22 cellular contexts compared by ENCODE assay signal in the genomic region with DNA sequence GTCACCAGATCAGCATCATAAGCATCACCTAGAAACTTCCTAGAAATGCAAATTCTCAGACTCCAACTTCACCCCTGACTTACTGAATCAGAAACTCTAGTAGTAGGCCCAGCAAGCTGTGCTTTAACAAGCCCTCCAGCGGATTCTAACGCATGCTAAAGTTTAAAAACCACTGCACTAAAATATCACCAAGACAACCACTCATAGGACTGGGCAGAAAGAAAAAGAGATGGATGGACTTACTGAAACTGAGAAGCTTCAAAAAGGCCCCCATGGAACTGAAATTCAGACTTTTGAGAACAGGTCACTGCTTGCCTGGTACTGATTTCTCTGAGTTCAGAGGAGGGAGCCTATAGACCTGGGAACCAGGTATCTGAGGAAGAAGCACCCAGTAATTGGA. TPM values are rescaled to one million over a fixed set of nuclear protein-coding genes. Genes with fewer than 3 reads are reported as not detected.
DNase-seq lines count a peak whose midpoint lies in the region; ATAC-seq and TF ChIP-seq lines count a peak whose summit lies in the region.
"Had no signal": no experiment of that assay in that cellular context is flagged by ENCODE, and none has a peak within 500 bp of the region (broad histone marks: within the 10 kb centered on the region; RNA-seq: fewer than 3 reads in every experiment).

No MANE protein-coding gene starts in this region.

- no peak overlapping the region for H3K27ac Mint-ChIP-seq in GM23338
- H3K27ac Mint-ChIP-seq in activated T-helper 17 cell treated with anti-CD3 and anti-CD28 coated beads, Interleukin-2, amount 50 U/mL, for 72 hours: no peak overlapping the region
- H3K27ac Mint-ChIP-seq: activated CD4-positive, alpha-beta T cell treated with anti-CD3 and anti-CD28 coated beads, Interleukin-2, amount 10 ng/mL, durations not matched to agents 24 days and 14 days; activated naive CD4-positive, alpha-beta T cell treated with anti-CD3 and anti-CD28 coated beads, Interleukin-2, amount 10 ng/mL, durations not matched to agents 7 days and 5 days; effector memory CD8-positive, alpha-beta T cell had no signal

- DNase-seq in GM23338 (ENCODE audit: low spot score): peak; percentile 4
- DNase-seq in NCI-H2029 treated with DMSO at 0.1 percent for 48 hours (lab: John Stamatoyannopoulos, UW): no peak
- DNase-seq in H4 (ENCODE audit: low spot score): no peak
- DNase-seq in caudate nucleus (lab: John Stamatoyannopoulos, UW): no peak
- DNase-seq in adrenal gland: no peak
- DNase-seq: activated CD4-positive, alpha-beta T cell treated with anti-CD3 and anti-CD28 coated beads, Interleukin-2, amount 10 ng/mL, durations not matched to agents 24 days and 14 days; activated naive CD4-positive, alpha-beta T cell treated with anti-CD3 and anti-CD28 coated beads, Interleukin-2, amount 10 ng/mL, durations not matched to agents 7 days and 5 days; activated T-cell treated with anti-CD3 and anti-CD28 coated beads for 4 hours; Caco-2; effector memory CD8-positive, alpha-beta T cell; glutamatergic neuron; IMR-90; left lung; MM.1S; mucosa of descending colon; NCI-H1694 treated with DMSO at 0.1 percent for 48 hours; NCI-H345; retina; stimulated activated CD4-positive, alpha-beta T cell treated with anti-CD3 and anti-CD28 coated beads, Interleukin-12 subunit alpha, Interleukin-12 subunit beta, amount 100 ng/mL, for 4 hours had no signal

- H3K27me3 ChIP-seq in GM23338 (ENCODE audit: insufficient read depth) (no peaks in the 10 kb centered on the region), adrenal gland (no peaks in the 10 kb centered on the region)
- H3K27me3 ChIP-seq: left lung had no signal

- H3F3A ChIP-seq in GM23338 (replicated peaks; ENCODE audit: low read depth): no peaks in the 10 kb centered on the region

- intact Hi-C loops in adrenal gland (cut with DNase I): no loop called here

- H3K27ac ChIP-seq in GM23338 (ENCODE audit: low read depth) (no peak overlapping the region), caudate nucleus (ENCODE audit: low read depth, low read length) (no peak overlapping the region), adrenal gland (no peak overlapping the region)
- H3K27ac ChIP-seq: left lung had no signal

- no peaks in the 10 kb centered on the region for H3K9me3 ChIP-seq in adrenal gland (replicated peaks in 1 of 3)
- H3K9me3 ChIP-seq: Caco-2, left lung, mucosa of descending colon had no signal

- no peak overlapping the region for H3K4me2 ChIP-seq in GM23338

- TF ChIP-seq POLR2A in adrenal gland (IDR thresholded peaks at IDR 0.05): no peak

- H4K20me1 ChIP-seq in GM23338 (replicated peaks; ENCODE audit: insufficient read depth): no peaks in the 10 kb centered on the region

- H3K4me1 Mint-ChIP-seq in GM23338: peaks cover 8% of the 10 kb centered on the region
- H3K4me1 Mint-ChIP-seq in activated T-helper 17 cell treated with anti-CD3 and anti-CD28 coated beads, Interleukin-2, amount 50 U/mL, for 72 hours: peaks cover 23% of the 10 kb centered on the region

- H3K36me3 ChIP-seq in GM23338 (ENCODE audit: insufficient read depth) (no peaks in the 10 kb centered on the region), adrenal gland (replicated peaks in 1 of 2) (peaks cover 0 to 5% of the 10 kb centered on the region in 2 donors)
- H3K36me3 ChIP-seq: left lung had no signal

- 95 to 100% (median 98%) methylated on average over 2 of the region's 2 CpGs for WGBS in adrenal gland, 4 donors

- no peaks in the 10 kb centered on the region for H3K9me3 Mint-ChIP-seq in GM23338
- no peaks in the 10 kb centered on the region for H3K9me3 Mint-ChIP-seq in activated T-helper 17 cell treated with anti-CD3 and anti-CD28 coated beads, Interleukin-2, amount 50 U/mL, for 72 hours
- H3K9me3 Mint-ChIP-seq: activated CD4-positive, alpha-beta T cell treated with anti-CD3 and anti-CD28 coated beads, Interleukin-2, amount 10 ng/mL, durations not matched to agents 24 days and 14 days; activated naive CD4-positive, alpha-beta T cell treated with anti-CD3 and anti-CD28 coated beads, Interleukin-2, amount 10 ng/mL, durations not matched to agents 7 days and 5 days; effector memory CD8-positive, alpha-beta T cell had no signal

- peaks cover 1% of the 10 kb centered on the region for H3K27me3 Mint-ChIP-seq in GM23338 (ENCODE audit: insufficient read depth, low read depth, poor library complexity)
- no peaks in the 10 kb centered on the region for H3K27me3 Mint-ChIP-seq in activated T-helper 17 cell treated with anti-CD3 and anti-CD28 coated beads, Interleukin-2, amount 50 U/mL, for 72 hours
- H3K27me3 Mint-ChIP-seq: activated CD4-positive, alpha-beta T cell treated with anti-CD3 and anti-CD28 coated beads, Interleukin-2, amount 10 ng/mL, durations not matched to agents 24 days and 14 days; activated naive CD4-positive, alpha-beta T cell treated with anti-CD3 and anti-CD28 coated beads, Interleukin-2, amount 10 ng/mL, durations not matched to agents 7 days and 5 days; effector memory CD8-positive, alpha-beta T cell had no signal

- no peak for TF ChIP-seq CTCF in GM23338 (conservative IDR thresholded peaks at IDR 0.05; ENCODE audit: low read depth in 2 of 2)
- TF ChIP-seq CTCF in adrenal gland (IDR thresholded peaks at IDR 0.05): no peak

- peak overlapping the region; percentile 14; the same call in 1 of the 2 replicates for H2AFZ ChIP-seq in GM23338

- H3K4me3 ChIP-seq in GM23338 (no peak overlapping the region), adrenal gland (no peak overlapping the region)
- H3K4me3 ChIP-seq: left lung, mucosa of descending colon had no signal

- H3K9me2 ChIP-seq in GM23338 (ENCODE audit: insufficient read depth): no peaks in the 10 kb centered on the region; the same call in 1 of the 2 replicates

- ATAC-seq in GM19351 (IDR thresholded peaks at IDR 0.05; ENCODE audit: unreplicated experiment) (peak; percentile 70), GM23338 (peak; percentile 44), HG03095 (IDR thresholded peaks at IDR 0.05; ENCODE audit: unreplicated experiment) (peak; percentile 57)
- ATAC-seq in activated T-helper 17 cell treated with anti-CD3 and anti-CD28 coated beads, Interleukin-2, amount 50 U/mL, for 72 hours (replicated peaks): peak; percentile 39
- ATAC-seq: effector memory CD8-positive, alpha-beta T cell; mucosa of descending colon had no signal

- H3K4me3 Mint-ChIP-seq in GM23338: no peak overlapping the region
- no peak overlapping the region for H3K4me3 Mint-ChIP-seq in activated T-helper 17 cell treated with anti-CD3 and anti-CD28 coated beads, Interleukin-2, amount 50 U/mL, for 72 hours
- H3K4me3 Mint-ChIP-seq: activated CD4-positive, alpha-beta T cell treated with anti-CD3 and anti-CD28 coated beads, Interleukin-2, amount 10 ng/mL, durations not matched to agents 24 days and 14 days; activated naive CD4-positive, alpha-beta T cell treated with anti-CD3 and anti-CD28 coated beads, Interleukin-2, amount 10 ng/mL, durations not matched to agents 7 days and 5 days; effector memory CD8-positive, alpha-beta T cell had no signal

- H3K4me1 ChIP-seq in GM23338 (ENCODE audit: insufficient read depth): peaks cover 6% of the 10 kb centered on the region; the same call in 1 of the 2 replicates
- H3K4me1 ChIP-seq in adrenal gland (replicated peaks in 1 of 2): no peaks in the 10 kb centered on the region
- H3K4me1 ChIP-seq: Caco-2 had no signal

- no peaks in the 10 kb centered on the region for H3K79me2 ChIP-seq in GM23338 (replicated peaks; ENCODE audit: insufficient read depth)

- no peaks in the 10 kb centered on the region for H3K36me3 Mint-ChIP-seq in GM23338 (ENCODE audit: low read depth)
- peaks cover 78% of the 10 kb centered on the region for H3K36me3 Mint-ChIP-seq in activated T-helper 17 cell treated with anti-CD3 and anti-CD28 coated beads, Interleukin-2, amount 50 U/mL, for 72 hours (ENCODE audit: low read depth)
- H3K36me3 Mint-ChIP-seq: activated naive CD4-positive, alpha-beta T cell treated with anti-CD3 and anti-CD28 coated beads, Interleukin-2, amount 10 ng/mL, durations not matched to agents 7 days and 5 days had no signal

TF ChIP-seq in GM23338, 12 proteins besides CTCF, POLR2A, EP300 and RAD21 (continues in another document):
- TF ChIP-seq JUNB (IDR thresholded peaks at IDR 0.05; ENCODE audit: unreplicated experiment) (no peak), CREB1 (CRISPR knock-in tag; IDR thresholded peaks at IDR 0.05; ENCODE audit: low read depth) (no peak), EZH2 (IDR thresholded peaks at IDR 0.05; ENCODE audit: low read depth, unreplicated experiment) (no peak), ZNF331 (CRISPR knock-in tag; IDR thresholded peaks at IDR 0.05; ENCODE audit: low read depth) (no peak), NANOG (IDR thresholded peaks at IDR 0.05; ENCODE audit: borderline replicate concordance) (no peak), ZNF114 (CRISPR knock-in tag; IDR thresholded peaks at IDR 0.05) (no peak)
- TF ChIP-seq, protein P1, sequence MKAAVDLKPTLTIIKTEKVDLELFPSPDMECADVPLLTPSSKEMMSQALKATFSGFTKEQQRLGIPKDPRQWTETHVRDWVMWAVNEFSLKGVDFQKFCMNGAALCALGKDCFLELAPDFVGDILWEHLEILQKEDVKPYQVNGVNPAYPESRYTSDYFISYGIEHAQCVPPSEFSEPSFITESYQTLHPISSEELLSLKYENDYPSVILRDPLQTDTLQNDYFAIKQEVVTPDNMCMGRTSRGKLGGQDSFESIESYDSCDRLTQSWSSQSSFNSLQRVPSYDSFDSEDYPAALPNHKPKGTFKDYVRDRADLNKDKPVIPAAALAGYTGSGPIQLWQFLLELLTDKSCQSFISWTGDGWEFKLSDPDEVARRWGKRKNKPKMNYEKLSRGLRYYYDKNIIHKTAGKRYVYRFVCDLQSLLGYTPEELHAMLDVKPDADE (IDR thresholded peaks at IDR 0.05): no peak

RNA-seq across cellular contexts. Expression of a gene that starts 40.1 kb away (rescaled TPM):
- 0.43 and 0.63 TPM in 2 replicates for total RNA-seq in GM23338 (2014; rRNA removed; shearing (Covaris generic))
- polyA plus RNA-seq in GM23338 (2016; fragmentation: Nextera tagmentation; extraction: Ambion mirVana) (0.58 and 0.66 TPM in 2 replicates), adrenal gland (1 to 10 TPM; 2.7 to 3.2 (median 2.9) TPM)
- 1 to 10 TPM; 3.0 to 3.8 TPM for total RNA-seq in activated T-helper 17 cell treated with anti-CD3 and anti-CD28 coated beads, Interleukin-2, amount 50 U/mL, for 72 hours
- total RNA-seq in H4 (2014; rRNA removed; shearing (Covaris generic)): 2.3 and 2.6 TPM in 2 replicates
- 1 to 10 TPM; 1.9 to 4.6 (median 2.6) TPM for total RNA-seq in adrenal gland

RNA-seq across cellular contexts. Expression of a gene that starts 46.3 kb away (rescaled TPM):
- total RNA-seq in GM23338 (2014; rRNA removed; shearing (Covaris generic)): 25.5 and 28.0 TPM in 2 replicates
- polyA plus RNA-seq in GM23338 (2016; fragmentation: Nextera tagmentation; extraction: Ambion mirVana) (17.5 and 18.5 TPM in 2 replicates), adrenal gland (10 to 100 TPM in 1 of 3 donors, 1 to 10 TPM in 2; 7.3 to 27.5 (median 8.0) TPM)
- total RNA-seq in activated T-helper 17 cell treated with anti-CD3 and anti-CD28 coated beads, Interleukin-2, amount 50 U/mL, for 72 hours: 10 to 100 TPM in 1 of 2 donors, 1 to 10 TPM in 1; 9.1 to 23.1 TPM
- total RNA-seq in H4 (2014; rRNA removed; shearing (Covaris generic)): 20.1 and 22.9 TPM in 2 replicates
- 10 to 100 TPM; 13.1 to 30.1 (median 19.6) TPM for total RNA-seq in adrenal gland
